ENCODE assay signal across 15 cellular contexts in genomic region chr5:172093559-172093958, GRCh38.
DNase-seq lines count a peak whose midpoint lies in the region; ATAC-seq, FAIRE-seq and TF ChIP-seq lines count a peak whose summit lies in the region.
"Had no signal": no experiment of that assay in that cellular context is flagged by ENCODE, and none has a peak within 500 bp of the region (broad histone marks: within the 10 kb centered on the region; RNA-seq: fewer than 3 reads in every experiment).

No MANE protein-coding gene starts in this region.

- H3K79me2 ChIP-seq in OCI-LY7 (ENCODE audit: insufficient read depth, low read depth, low read length) = no peaks in the 10 kb centered on the region

- H3K23ac ChIP-seq in neuronal stem cell (ENCODE audit: low read depth, low read length, poor library complexity) = peak overlapping the region; percentile 17

- H3K4ac ChIP-seq in neuronal stem cell (ENCODE audit: low read length) = no peak overlapping the region

- no peaks in the 10 kb centered on the region for H3K4me1 ChIP-seq in neuronal stem cell (ENCODE audit: control insufficient read depth in 2 of 2, insufficient read depth in 1 of 2, low read depth in 1 of 2, low read length in 2 of 2)
- H3K4me1 ChIP-seq in OCI-LY7 (ENCODE audit: insufficient read depth, low read length, poor library complexity, severe bottlenecking) = no peaks in the 10 kb centered on the region

- H3K9me3 Mint-ChIP-seq in activated CD8-positive, alpha-beta memory T cell treated with anti-CD3 and anti-CD28 coated beads, Interleukin-2, amount 10 ng/mL, durations not matched to agents 7 days and 5 days (ENCODE audit: low read depth) = no peaks in the 10 kb centered on the region

- H3K9me2 ChIP-seq in OCI-LY7 (ENCODE audit: insufficient read depth, low read length) = no peaks in the 10 kb centered on the region

- intact Hi-C loops in OCI-LY7 (cut with micrococcal nuclease; ENCODE audit: unreplicated experiment) = no loop called here

- H3K27me3 Mint-ChIP-seq in activated CD8-positive, alpha-beta memory T cell treated with anti-CD3 and anti-CD28 coated beads, Interleukin-2, amount 10 ng/mL, durations not matched to agents 7 days and 5 days = no peaks in the 10 kb centered on the region

- peak; percentile 6 for ATAC-seq in activated CD8-positive, alpha-beta memory T cell treated with anti-CD3 and anti-CD28 coated beads, Interleukin-2, amount 10 ng/mL, durations not matched to agents 7 days and 5 days
- ATAC-seq in GM21528 (IDR thresholded peaks at IDR 0.05; ENCODE audit: low FRiP score, unreplicated experiment) = no peak

- H2BK15ac ChIP-seq in neuronal stem cell (ENCODE audit: low read length) = no peak overlapping the region

- H3K36me3 ChIP-seq in neuronal stem cell (replicated peaks in 1 of 2; ENCODE audit: control insufficient read depth in 2 of 2, insufficient read depth in 2 of 2, low read length in 2 of 2) = no peaks in the 10 kb centered on the region
- H3K36me3 ChIP-seq in OCI-LY7 (ENCODE audit: insufficient read depth, low read length) = peaks cover 30% of the 10 kb centered on the region

- H3K9ac ChIP-seq in neuronal stem cell (ENCODE audit: low read depth, low read length, poor library complexity) = no peak overlapping the region

- no peaks in the 10 kb centered on the region for H3K79me1 ChIP-seq in neuronal stem cell (ENCODE audit: low read depth, low read length)

- no peak for DNase-seq in activated CD8-positive, alpha-beta memory T cell treated with anti-CD3 and anti-CD28 coated beads, Interleukin-2, amount 10 ng/mL, durations not matched to agents 7 days and 5 days
- DNase-seq in activated CD8-positive, alpha-beta memory T cell treated with anti-CD3 and anti-CD28 coated beads, Interleukin-2, amount 50 U/mL, for 48 hours = no peak
- DNase-seq in D341Med (ENCODE audit: low spot score) (peak; percentile 18), coronary artery (ENCODE audit: low spot score) (peak; percentile 64), neuronal stem cell (ENCODE audit: low spot score) (no peak), OCI-LY7 (ENCODE audit: low spot score) (no peak), H54 (ENCODE audit: insufficient read length, low spot score) (no peak)
- DNase-seq: 8988T, DND-41, NCI-H1048, NCI-H1436 treated with DMSO at 0.1 percent for 48 hours, NCI-H2081 treated with DMSO at 0.1 percent for 48 hours, NCI-H510A treated with DMSO at 0.1 percent for 48 hours had no signal

- H3K27me3 ChIP-seq in neuronal stem cell (ENCODE audit: control insufficient read depth in 3 of 3, insufficient read depth in 3 of 3, low read depth in 1 of 3, low read length in 3 of 3) = no peaks in the 10 kb centered on the region

- H3K14ac ChIP-seq in neuronal stem cell (ENCODE audit: low read length) = no peak overlapping the region

- WGBS in neuronal stem cell (ENCODE audit: extremely low coverage in 2 of 2, insufficient read length in 2 of 2, insufficient replicate concordance in 1 of 2), 2 donors = no CpG with 5 or more reads among the region's 10 CpGs

- no peak for TF ChIP-seq POLR2A in H54 (IDR thresholded peaks at IDR 0.05; ENCODE audit: low read depth, low read length)

- TF ChIP-seq CTCF in coronary artery (IDR thresholded peaks at IDR 0.05) (no peak), OCI-LY7 (conservative IDR thresholded peaks at IDR 0.05; ENCODE audit: low read length) (no peak)

- H4K91ac ChIP-seq in neuronal stem cell (ENCODE audit: low read depth, low read length, poor library complexity) = no peak overlapping the region

- H3K9me3 ChIP-seq in neuronal stem cell (replicated peaks in 1 of 2; ENCODE audit: control insufficient read depth in 2 of 2, insufficient read depth in 1 of 2, low read depth in 1 of 2, low read length in 2 of 2) = no peaks in the 10 kb centered on the region
- no peaks in the 10 kb centered on the region for H3K9me3 ChIP-seq in OCI-LY7 (ENCODE audit: low read length)

- no peak overlapping the region for H2BK5ac ChIP-seq in neuronal stem cell (ENCODE audit: low read length)

- H4K8ac ChIP-seq in neuronal stem cell (ENCODE audit: low read depth, low read length) = no peak overlapping the region

- FAIRE-seq in H54 (lab: Jason Lieb, UNC) = no peak
- FAIRE-seq: G401.6 had no signal

- no peak overlapping the region for H3K27ac Mint-ChIP-seq in activated CD8-positive, alpha-beta memory T cell treated with anti-CD3 and anti-CD28 coated beads, Interleukin-2, amount 10 ng/mL, durations not matched to agents 7 days and 5 days

- CTCF ChIA-PET in activated CD8-positive, alpha-beta memory T cell treated with anti-CD3 and anti-CD28 coated beads, Interleukin-2, amount 10 ng/mL, durations not matched to agents 7 days and 5 days (lab: Charles Lee) = interaction anchor here (1.0 kb wide), 1 partner anchor 18 kb away, joined by 3 read pairs; no protein-coding TSS in a partner anchor
- CTCF ChIA-PET in OCI-LY7 (lab: Charles Lee; ENCODE audit: unreplicated experiment) = no interaction called here

- H2BK120ac ChIP-seq in neuronal stem cell (ENCODE audit: low read depth, low read length) = no peak overlapping the region

- BruUV-seq in OCI-LY7 (replicated peaks; lab: Mats Ljungman, UMichigan) = no TSS peak

- H2AK5ac ChIP-seq in neuronal stem cell (ENCODE audit: low read depth, low read length) = no peak overlapping the region

- no peak overlapping the region for H3K27ac ChIP-seq in coronary artery
- H3K27ac ChIP-seq in neuronal stem cell (replicated peaks; ENCODE audit: low read length) = no peak overlapping the region
- no peak overlapping the region for H3K27ac ChIP-seq in OCI-LY7 (ENCODE audit: low read depth, low read length, poor library complexity, severe bottlenecking)

- POLR2A ChIA-PET in OCI-LY7 (lab: Charles Lee) = no interaction called here

- H2BK12ac ChIP-seq in neuronal stem cell (ENCODE audit: low read length) = no peak overlapping the region

- H2AFZ ChIP-seq in neuronal stem cell (ENCODE audit: low read length) (no peak overlapping the region), OCI-LY7 (ENCODE audit: low read length) (no peak overlapping the region)

- H3K4me3 ChIP-seq in coronary artery (no peak overlapping the region), neuronal stem cell (ENCODE audit: low read length in 2 of 2) (no peak overlapping the region), OCI-LY7 (ENCODE audit: low read depth, low read length, poor library complexity, severe bottlenecking) (no peak overlapping the region)

- no peak overlapping the region for H3K4me2 ChIP-seq in neuronal stem cell (ENCODE audit: insufficient read depth, low read length, poor library complexity, severe bottlenecking)
- H3K4me2 ChIP-seq in OCI-LY7 (ENCODE audit: low read length) = no peak overlapping the region

- H4K20me1 ChIP-seq in OCI-LY7 (ENCODE audit: insufficient read depth, low read length) = no peaks in the 10 kb centered on the region

- no peak overlapping the region for H3K4me3 Mint-ChIP-seq in activated CD8-positive, alpha-beta memory T cell treated with anti-CD3 and anti-CD28 coated beads, Interleukin-2, amount 10 ng/mL, durations not matched to agents 7 days and 5 days

- no peak overlapping the region for H3K18ac ChIP-seq in neuronal stem cell (ENCODE audit: low read length)

- peaks cover 60% of the 10 kb centered on the region for H3K36me3 Mint-ChIP-seq in activated CD8-positive, alpha-beta memory T cell treated with anti-CD3 and anti-CD28 coated beads, Interleukin-2, amount 10 ng/mL, durations not matched to agents 7 days and 5 days

- H3K4me1 Mint-ChIP-seq in activated CD8-positive, alpha-beta memory T cell treated with anti-CD3 and anti-CD28 coated beads, Interleukin-2, amount 10 ng/mL, durations not matched to agents 7 days and 5 days = peaks cover 3% of the 10 kb centered on the region

Comparison
In these comparisons a context has a peak if more than half of its experiments do, and no peak if none do; other contexts are left out.
1. DNase-seq: peak in D341Med (single experiment) and coronary artery (single experiment); none in activated CD8-positive, alpha-beta memory T cell treated with anti-CD3 and anti-CD28 coated beads, Interleukin-2, amount 10 ng/mL, durations not matched to agents 7 days and 5 days (single experiment), activated CD8-positive, alpha-beta memory T cell treated with anti-CD3 and anti-CD28 coated beads, Interleukin-2, amount 50 U/mL, for 48 hours (single experiment), neuronal stem cell (single experiment), OCI-LY7 (single experiment) and H54 (single experiment).